ENCODE assay signal across 12 cellular contexts in the genomic region with DNA sequence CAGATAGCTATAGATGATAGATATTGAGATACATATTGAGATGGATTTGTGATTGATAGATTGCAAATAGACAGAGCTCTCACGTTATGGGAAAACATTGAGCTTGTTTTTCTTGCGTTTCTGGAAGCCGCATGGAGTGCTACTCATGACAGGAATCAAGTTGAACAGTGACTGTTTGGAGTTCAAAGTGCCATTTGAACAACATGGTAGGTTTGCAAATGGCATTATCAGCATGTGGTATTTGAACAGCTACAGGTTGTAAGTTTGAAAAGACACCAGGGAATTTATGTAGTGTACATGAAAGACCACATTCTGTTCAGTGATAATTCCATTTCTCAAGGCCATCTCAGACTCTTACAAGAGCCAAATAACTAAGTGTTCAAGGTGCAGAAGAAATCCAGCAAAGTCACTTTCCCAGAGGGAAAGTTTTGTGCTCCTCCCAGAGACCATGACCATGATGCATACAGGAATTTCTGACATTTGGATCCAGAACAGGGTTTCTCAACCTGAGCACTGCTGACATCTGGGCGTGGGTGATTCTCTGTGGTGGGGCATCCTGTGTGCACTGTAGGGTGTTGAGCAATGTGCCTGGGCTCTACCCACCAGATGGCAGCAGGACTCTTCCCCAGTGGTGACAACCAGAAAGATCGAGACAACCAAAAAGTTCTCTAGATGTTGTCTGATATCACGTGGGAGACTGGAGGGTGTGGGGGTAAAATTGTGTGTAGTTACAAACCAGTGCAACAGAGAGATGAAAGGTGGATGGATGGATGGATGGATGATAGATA.
A peak's percentile ranks its signal among the peaks of the same experiment; 100 is the strongest.
DNase-seq lines count a peak whose midpoint lies in the region; ATAC-seq and TF ChIP-seq lines count a peak whose summit lies in the region.
"Had no signal": no experiment of that assay in that cellular context is flagged by ENCODE, and none has a peak within 500 bp of the region (broad histone marks: within the 10 kb centered on the region; RNA-seq: fewer than 3 reads in every experiment).

No MANE protein-coding gene starts in this region.

- BruUV-seq in PC-9 (replicated peaks; lab: Mats Ljungman, UMichigan), result no TSS peak

- H4K20me1 ChIP-seq in PC-9 (ENCODE audit: insufficient read depth), result no peaks in the 10 kb centered on the region

- no peak overlapping the region for H3K4me2 ChIP-seq in PC-9
- H3K4me2 ChIP-seq: neural progenitor cell had no signal

- no peak overlapping the region for H3K4me3 ChIP-seq in PC-9
- H3K4me3 ChIP-seq: GM12878, neural progenitor cell had no signal

- no peaks in the 10 kb centered on the region for H3F3A ChIP-seq in PC-9 (ENCODE audit: insufficient read depth, low read depth)

- no peaks in the 10 kb centered on the region for H3K36me3 ChIP-seq in PC-9 (ENCODE audit: low read depth)
- H3K36me3 ChIP-seq: neural progenitor cell had no signal

- H3K27me3 ChIP-seq in PC-9 (ENCODE audit: insufficient read depth, low read depth), result no peaks in the 10 kb centered on the region
- H3K27me3 ChIP-seq: neural progenitor cell had no signal

- peaks cover 37% of the 10 kb centered on the region for H3K36me3 Mint-ChIP-seq in stimulated activated naive CD8-positive, alpha-beta T cell treated with anti-CD3 and anti-CD28 coated beads, Interleukin-15, Interleukin-2, amounts not matched to agents 100 ng/mL and 50 ng/mL, for 24 hours (ENCODE audit: low read depth)
- H3K36me3 Mint-ChIP-seq: neural progenitor cell had no signal

- peak overlapping the region; percentile 43 for H3K4me3 Mint-ChIP-seq in stimulated activated naive CD8-positive, alpha-beta T cell treated with anti-CD3 and anti-CD28 coated beads, Interleukin-15, Interleukin-2, amounts not matched to agents 100 ng/mL and 50 ng/mL, for 24 hours
- H3K4me3 Mint-ChIP-seq: endodermal cell, neural progenitor cell had no signal

- no peaks in the 10 kb centered on the region for H3K79me2 ChIP-seq in PC-9 (ENCODE audit: low read depth)

- H3K9me2 ChIP-seq in PC-9 (ENCODE audit: insufficient read depth), result no peaks in the 10 kb centered on the region

- intact Hi-C loops in PC-9 (cut with micrococcal nuclease; ENCODE audit: unreplicated experiment), result no loop called here

- no peak for ATAC-seq in HG02970 (IDR thresholded peaks at IDR 0.05; ENCODE audit: low FRiP score, unreplicated experiment)
- ATAC-seq: GM12878 had no signal

- CTCF ChIA-PET in PC-9 (lab: Charles Lee), result no interaction called here

- H3K4me1 Mint-ChIP-seq in stimulated activated naive CD8-positive, alpha-beta T cell treated with anti-CD3 and anti-CD28 coated beads, Interleukin-15, Interleukin-2, amounts not matched to agents 100 ng/mL and 50 ng/mL, for 24 hours (ENCODE audit: low read depth), result peaks cover 37% of the 10 kb centered on the region
- H3K4me1 Mint-ChIP-seq: endodermal cell, neural progenitor cell had no signal

- TF ChIP-seq CTCF in PC-9 (conservative IDR thresholded peaks at IDR 0.05), result no peak

- no peaks in the 10 kb centered on the region for H3K9me3 ChIP-seq in PC-9 (ENCODE audit: insufficient read depth, low read depth)

- DNase-seq in activated T-cell treated with anti-CD3 and anti-CD28 coated beads for 24 hours (ENCODE audit: low read depth), result peak; percentile 52
- no peak for DNase-seq in activated T-cell treated with anti-CD3 and anti-CD28 coated beads, Interleukin-2, amount 50 U/mL, for 1 hour
- DNase-seq in activated CD4-positive, alpha-beta T cell treated with anti-CD3 and anti-CD28 coated beads, Interleukin-2, amount 50 U/mL, for 24 hours (ENCODE audit: low read depth in 1 of 2, low spot score in 1 of 2), result peak; percentile 20 to 50
- DNase-seq in fibroblast of gingiva (ENCODE audit: low read depth), result peak; percentile 64
- no peak for DNase-seq in PC-9
- no peak for DNase-seq in NCI-H2081 (lab: John Stamatoyannopoulos, UW)
- DNase-seq: endodermal cell, NCI-H774 had no signal

- H3K27ac Mint-ChIP-seq in stimulated activated naive CD8-positive, alpha-beta T cell treated with anti-CD3 and anti-CD28 coated beads, Interleukin-15, Interleukin-2, amounts not matched to agents 100 ng/mL and 50 ng/mL, for 24 hours, result peak overlapping the region; percentile 88
- H3K27ac Mint-ChIP-seq: endodermal cell, neural progenitor cell had no signal

- POLR2A ChIA-PET in PC-9 (lab: Charles Lee; ENCODE audit: unreplicated experiment), result no interaction called here

- no peaks in the 10 kb centered on the region for H3K4me1 ChIP-seq in PC-9 (replicated peaks; ENCODE audit: insufficient read depth)
- H3K4me1 ChIP-seq: neural progenitor cell had no signal

- H3K9me3 Mint-ChIP-seq in stimulated activated naive CD8-positive, alpha-beta T cell treated with anti-CD3 and anti-CD28 coated beads, Interleukin-15, Interleukin-2, amounts not matched to agents 100 ng/mL and 50 ng/mL, for 24 hours, result no peaks in the 10 kb centered on the region
- H3K9me3 Mint-ChIP-seq: endodermal cell, neural progenitor cell had no signal

- no peak overlapping the region for H2AFZ ChIP-seq in PC-9
- H2AFZ ChIP-seq: neural progenitor cell had no signal

- H3K27ac ChIP-seq in PC-9, result no peak overlapping the region
- H3K27ac ChIP-seq: neural progenitor cell had no signal

- no peaks in the 10 kb centered on the region for H3K27me3 Mint-ChIP-seq in stimulated activated naive CD8-positive, alpha-beta T cell treated with anti-CD3 and anti-CD28 coated beads, Interleukin-15, Interleukin-2, amounts not matched to agents 100 ng/mL and 50 ng/mL, for 24 hours

Comparison
In these comparisons a context has a peak if more than half of its experiments do, and no peak if none do; other contexts are left out.
1. DNase-seq: peak in activated T-cell treated with anti-CD3 and anti-CD28 coated beads for 24 hours (single experiment), activated CD4-positive, alpha-beta T cell treated with anti-CD3 and anti-CD28 coated beads, Interleukin-2, amount 50 U/mL, for 24 hours (2 of 2) and fibroblast of gingiva (single experiment); none in activated T-cell treated with anti-CD3 and anti-CD28 coated beads, Interleukin-2, amount 50 U/mL, for 1 hour (single experiment), PC-9 (0 of 2) and NCI-H2081 (0 of 2).